ENCODE assay signal across 11 cellular contexts in the genomic region with DNA sequence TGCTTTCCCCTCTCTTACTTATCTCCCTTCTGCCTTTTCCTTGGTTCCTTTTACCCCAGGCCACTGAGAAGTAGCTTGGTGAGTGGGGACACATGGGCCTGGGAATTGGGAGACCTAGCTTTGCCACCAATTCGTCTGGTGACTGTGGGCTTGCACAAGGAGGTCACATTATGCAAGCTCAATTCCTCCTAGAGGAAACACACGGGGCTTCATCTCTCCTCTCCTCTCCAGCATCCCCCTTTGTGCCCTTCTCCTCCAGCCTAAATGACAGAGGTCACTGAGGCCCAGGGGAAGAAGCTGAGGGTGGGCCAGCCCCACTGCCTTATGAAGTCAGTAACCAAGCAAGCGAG. TPM values are rescaled to one million over a fixed set of nuclear protein-coding genes. Genes with fewer than 3 reads are reported as not detected.
DNase-seq lines count a peak whose midpoint lies in the region; ATAC-seq, FAIRE-seq and TF ChIP-seq lines count a peak whose summit lies in the region.
"Had no signal": no experiment of that assay in that cellular context is flagged by ENCODE, and none has a peak within 500 bp of the region (broad histone marks: within the 10 kb centered on the region; RNA-seq: fewer than 3 reads in every experiment).

No MANE protein-coding gene starts in this region.

- no peak overlapping the region for H3K9ac ChIP-seq in HepG2 (ENCODE audit: insufficient read depth, low read depth, low read length)

- H3K9me3 ChIP-seq in HepG2 (ENCODE audit: low read length) (no peaks in the 10 kb centered on the region), right lobe of liver (no peaks in the 10 kb centered on the region), ascending aorta (no peaks in the 10 kb centered on the region), muscle layer of duodenum (ENCODE audit: control insufficient read depth in 1 of 2, low read length in 2 of 2) (no peaks in the 10 kb centered on the region)

- peaks cover 26% of the 10 kb centered on the region for H3K4me1 ChIP-seq in HepG2 (ENCODE audit: insufficient read depth, low read length)
- peaks cover 0 to 17% (median 6%) of the 10 kb centered on the region in 4 donors for H3K4me1 ChIP-seq in right lobe of liver
- H3K4me1 ChIP-seq in ascending aorta = peaks cover 4 to 46% of the 10 kb centered on the region in 2 donors
- H3K4me1 ChIP-seq in muscle layer of duodenum (ENCODE audit: control insufficient read depth in 1 of 2, insufficient read depth in 2 of 2, low read length in 2 of 2) = peaks cover 27 to 57% of the 10 kb centered on the region in 2 donors

- H2AFZ ChIP-seq in HepG2 (ENCODE audit: low read length) = no peak overlapping the region

- DNase-seq in HepG2 (ENCODE audit: low spot score) = no peak
- no peak for DNase-seq in right lobe of liver
- no peak for DNase-seq in ascending aorta (ENCODE audit: low spot score in 2 of 2)
- no peak for DNase-seq in medulla oblongata (ENCODE audit: extremely low spot score)
- DNase-seq in posterior vena cava (ENCODE audit: low spot score) = no peak
- DNase-seq in anterior cingulate cortex (lab: John Stamatoyannopoulos, UW) = no peak
- DNase-seq: NCI-H2171 treated with DMSO at 0.1 percent for 48 hours had no signal

- BruUV-seq in HepG2 (replicated peaks; lab: Mats Ljungman, UMichigan) = TSS peak; percentile 46

- ATAC-seq in HepG2 (no peak), right lobe of liver (no peak), GM18511 (IDR thresholded peaks at IDR 0.05; ENCODE audit: unreplicated experiment) (no peak)

- intact Hi-C loops in HepG2 (cut with micrococcal nuclease; ENCODE audit: unreplicated experiment) = no loop called here
- intact Hi-C loops in right lobe of liver (cut with DNase I) = no loop called here
- intact Hi-C loops in ascending aorta (cut with DNase I) = no loop called here
- intact Hi-C loops in posterior vena cava (cut with DNase I) = loop anchor here in 1 of 2 donors (2.0 kb wide), 1 partner anchor 14 kb away; no protein-coding TSS in a partner anchor

- in situ Hi-C loops in HepG2 (cut with HindIII; ENCODE audit: extremely low pct_ligation_motif_present, low pct_unique_long_range_greater_than_20kb) = no loop called here

- TF ChIP-seq RAD21 in HepG2 (CRISPR knock-in tag; IDR thresholded peaks at IDR 0.05) = no peak

- CTCF ChIA-PET in HepG2 (lab: Yijun Ruan, JAX; ENCODE audit: low intra/inter-chr PET ratio, low total read pairs) = interaction anchor here (1.5 kb wide), 1 partner anchor 11 kb away, joined by 5 read pairs; no protein-coding TSS in a partner anchor

- no peaks in the 10 kb centered on the region for H3K36me3 ChIP-seq in HepG2 (replicated peaks in 1 of 2; ENCODE audit: control insufficient read depth in 1 of 2, insufficient read depth in 2 of 2, low read length in 2 of 2)
- no peaks in the 10 kb centered on the region for H3K36me3 ChIP-seq in right lobe of liver
- H3K36me3 ChIP-seq in ascending aorta = peaks cover 0 to 2% of the 10 kb centered on the region in 2 donors
- peaks cover 0 to 3% of the 10 kb centered on the region in 2 donors for H3K36me3 ChIP-seq in muscle layer of duodenum (ENCODE audit: control insufficient read depth in 1 of 2, insufficient read depth in 2 of 2, low read length in 2 of 2)
- H3K36me3 ChIP-seq: cardiac muscle cell had no signal

- no peak overlapping the region for H3K27ac ChIP-seq in HepG2 (ENCODE audit: extremely low read length, insufficient read depth, low read length)
- H3K27ac ChIP-seq in right lobe of liver = no peak overlapping the region
- peak overlapping the region; percentile 97 to 98 for H3K27ac ChIP-seq in ascending aorta
- peak overlapping the region; percentile 74 for H3K27ac ChIP-seq in muscle layer of duodenum (ENCODE audit: low read length)
- H3K27ac ChIP-seq: cardiac muscle cell had no signal

- H3K27me3 ChIP-seq in HepG2 (ENCODE audit: control insufficient read depth in 1 of 2, insufficient read depth in 2 of 2, low read length in 2 of 2) (peaks cover 1 to 8% of the 10 kb centered on the region in 2 experiments; a peak in 3 of 5 replicates), right lobe of liver (no peaks in the 10 kb centered on the region), ascending aorta (no peaks in the 10 kb centered on the region), muscle layer of duodenum (ENCODE audit: low read depth, low read length) (no peaks in the 10 kb centered on the region)

- no peaks in the 10 kb centered on the region for H4K20me1 ChIP-seq in HepG2 (ENCODE audit: insufficient read depth, low read length)

- POLR2A ChIA-PET in HepG2 (lab: Yijun Ruan, JAX) = interaction anchor here (1.3 to 18.5 kb wide), 2 partner anchors 10 to 18 kb away, joined by 3 to 365 read pairs; a partner anchor contains a TSS

- no peak for FAIRE-seq in HepG2 (lab: Jason Lieb, UNC)
- FAIRE-seq: keratinocyte had no signal

- H3K4me3 ChIP-seq in HepG2 (replicated peaks in 1 of 3; ENCODE audit: insufficient read depth in 1 of 3, low read depth in 2 of 3, low read length in 3 of 3) (no peak overlapping the region), right lobe of liver (no peak overlapping the region), ascending aorta (peak overlapping the region; percentile 97), muscle layer of duodenum (ENCODE audit: low read depth in 1 of 2, low read length in 2 of 2) (peak overlapping the region; percentile 33 to 56)
- H3K4me3 ChIP-seq: cardiac muscle cell had no signal

- H3K4me2 ChIP-seq in HepG2 (ENCODE audit: low read depth, low read length) = peak overlapping the region; percentile 66; the same call in 1 of the 2 replicates

- 39% methylated on average over 3 of the region's 3 CpGs for WGBS in HepG2 (ENCODE audit: low lambda C conversion rate)
- 21% methylated on average over 2 of the region's 3 CpGs for WGBS in right lobe of liver (ENCODE audit: insufficient coverage, low coverage, low lambda C conversion rate, missing lambda C conversion rate)

- no peaks in the 10 kb centered on the region for H3K79me2 ChIP-seq in HepG2 (ENCODE audit: insufficient read depth, low read length)

- TF ChIP-seq EP300 in HepG2 (IDR thresholded peaks at IDR 0.05; ENCODE audit: low read depth in 2 of 2, low read length in 2 of 2) (no peak), HepG2 (CRISPR knock-in tag; IDR thresholded peaks at IDR 0.05; ENCODE audit: borderline replicate concordance) (no peak)

- TF ChIP-seq CTCF in HepG2 (CRISPR knock-in tag; IDR thresholded peaks at IDR 0.05) (no peak), right lobe of liver (IDR thresholded peaks at IDR 0.05) (no peak), ascending aorta (IDR thresholded peaks at IDR 0.05) (no peak)

- no peak for TF ChIP-seq POLR2A in HepG2 (IDR thresholded peaks at IDR 0.05; ENCODE audit: insufficient read depth in 1 of 2, low read depth in 2 of 2, low read length in 2 of 2)
- no peak for TF ChIP-seq POLR2A in right lobe of liver (IDR thresholded peaks at IDR 0.05)

RNA-seq across cellular contexts. Expression of a gene that starts 2.2 kb away (rescaled TPM):
- total RNA-seq in HepG2 (2016; rRNA removed; fragmentation: Illumina TruSeq; extraction: Trizol) (0.48 and 0.49 TPM in 2 replicates), right lobe of liver (1 to 10 TPM in 3 of 6 experiments, under 1 TPM in 3; 0.44 to 3.8 (median 1.3) TPM), ascending aorta (32.6 TPM), posterior vena cava (10 to 100 TPM; 10.0 to 15.2 TPM)
- 0.26 and 0.40 TPM in 2 replicates for total RNA-seq in HepG2 (2016; cell fraction: cytosol; rRNA removed; fragmentation: Illumina TruSeq; extraction: Trizol; ENCODE audit: low read depth)
- 0.48 and 0.54 TPM in 2 replicates for total RNA-seq in HepG2 (2016; cell fraction: insoluble cytoplasmic fraction; rRNA removed; fragmentation: Illumina TruSeq; extraction: Trizol)
- total RNA-seq in HepG2 (2016; cell fraction: membrane; rRNA removed; fragmentation: Illumina TruSeq; extraction: Trizol) = 0.83 and 1.2 TPM in 2 replicates
- total RNA-seq in HepG2 (2016; cell fraction: nucleus; rRNA removed; fragmentation: Illumina TruSeq; extraction: Trizol) = 0.50 and 0.53 TPM in 2 replicates
- polyA plus RNA-seq in HepG2 (2011; rRNA removed) = 0.78 and 0.80 TPM in 2 replicates
- polyA plus RNA-seq in HepG2 (2011; cell fraction: cytosol; rRNA removed) = 0.76 and 1.3 TPM in 2 replicates
- 2.5 and 3.0 TPM in 2 replicates for polyA plus RNA-seq in HepG2 (2011; cell fraction: nucleus; rRNA removed)
- 0.16 and 0.44 TPM in 2 replicates for polyA plus RNA-seq in HepG2 (2012)
- polyA plus RNA-seq in HepG2 (2016; cell fraction: cytosol; fragmentation: Illumina TruSeq; extraction: Trizol; ENCODE audit: low read depth) = 0.32 and 0.45 TPM in 2 replicates
- polyA plus RNA-seq in HepG2 (2016; cell fraction: insoluble cytoplasmic fraction; fragmentation: Illumina TruSeq; extraction: Trizol; ENCODE audit: low read depth) = 0.64 and 0.76 TPM in 2 replicates
- 0.64 and 0.71 TPM in 2 replicates for polyA plus RNA-seq in HepG2 (2016; cell fraction: membrane; fragmentation: Illumina TruSeq; extraction: Trizol; ENCODE audit: low read depth)
- polyA plus RNA-seq in HepG2 (2016; cell fraction: nucleus; fragmentation: Illumina TruSeq; extraction: Trizol; ENCODE audit: insufficient read depth, low read depth) = 2.1 and 3.2 TPM in 2 replicates
- polyA minus RNA-seq in HepG2 (2011; rRNA and poly(A)+ RNA removed; ENCODE audit: low replicate concordance) = 1.7 and 8.5 TPM in 2 replicates
- 0.79 TPM in 1 of 2 replicates, not detected in the other for polyA minus RNA-seq in HepG2 (2011; cell fraction: cytosol; rRNA and poly(A)+ RNA removed)
- 0.25 and 0.26 TPM in 2 replicates for polyA minus RNA-seq in HepG2 (2011; cell fraction: nucleus; rRNA and poly(A)+ RNA removed)

RNA-seq across cellular contexts. Expression of a gene that starts 17.8 kb away (rescaled TPM):
- total RNA-seq in HepG2 (2016; rRNA removed; fragmentation: Illumina TruSeq; extraction: Trizol) (10.5 and 10.9 TPM in 2 replicates), right lobe of liver (100 to 1,000 TPM in 2 of 6 experiments, 10 to 100 TPM in 4; 70.5 to 216 (median 97.9) TPM), ascending aorta (107 TPM), posterior vena cava (10 to 100 TPM; 56.1 to 60.9 TPM)
- 5.2 and 7.4 TPM in 2 replicates for total RNA-seq in HepG2 (2016; cell fraction: cytosol; rRNA removed; fragmentation: Illumina TruSeq; extraction: Trizol; ENCODE audit: low read depth)
- total RNA-seq in HepG2 (2016; cell fraction: insoluble cytoplasmic fraction; rRNA removed; fragmentation: Illumina TruSeq; extraction: Trizol) = 9.4 and 11.7 TPM in 2 replicates
- 9.2 and 9.7 TPM in 2 replicates for total RNA-seq in HepG2 (2016; cell fraction: membrane; rRNA removed; fragmentation: Illumina TruSeq; extraction: Trizol)
- 4.2 and 8.2 TPM in 2 replicates for total RNA-seq in HepG2 (2016; cell fraction: nucleus; rRNA removed; fragmentation: Illumina TruSeq; extraction: Trizol)
- 27.4 and 35.1 TPM in 2 replicates for polyA plus RNA-seq in HepG2 (2011; rRNA removed)
- polyA plus RNA-seq in HepG2 (2011; cell fraction: cytosol; rRNA removed) = 32.2 and 49.3 TPM in 2 replicates
- polyA plus RNA-seq in HepG2 (2011; cell fraction: nucleus; rRNA removed) = 59.7 and 63.0 TPM in 2 replicates
- polyA plus RNA-seq in HepG2 (2012) = 16.6 and 24.1 TPM in 2 replicates
- polyA plus RNA-seq in HepG2 (2016; cell fraction: cytosol; fragmentation: Illumina TruSeq; extraction: Trizol; ENCODE audit: low read depth) = 5.8 and 8.7 TPM in 2 replicates
- polyA plus RNA-seq in HepG2 (2016; cell fraction: insoluble cytoplasmic fraction; fragmentation: Illumina TruSeq; extraction: Trizol; ENCODE audit: low read depth) = 10.2 and 12.5 TPM in 2 replicates
- polyA plus RNA-seq in HepG2 (2016; cell fraction: membrane; fragmentation: Illumina TruSeq; extraction: Trizol; ENCODE audit: low read depth) = 7.5 and 7.8 TPM in 2 replicates
- 12.5 and 16.3 TPM in 2 replicates for polyA plus RNA-seq in HepG2 (2016; cell fraction: nucleus; fragmentation: Illumina TruSeq; extraction: Trizol; ENCODE audit: insufficient read depth, low read depth)
- 10.3 and 10.4 TPM in 2 replicates for polyA minus RNA-seq in HepG2 (2011; rRNA and poly(A)+ RNA removed; ENCODE audit: low replicate concordance)
- polyA minus RNA-seq in HepG2 (2011; cell fraction: cytosol; rRNA and poly(A)+ RNA removed) = 10.2 and 11.6 TPM in 2 replicates
- 7.2 and 9.7 TPM in 2 replicates for polyA minus RNA-seq in HepG2 (2011; cell fraction: nucleus; rRNA and poly(A)+ RNA removed)

RNA-seq across cellular contexts. Expression of a gene that starts 20.6 kb away (rescaled TPM):
- total RNA-seq in HepG2 (2016; rRNA removed; fragmentation: Illumina TruSeq; extraction: Trizol) (6.1 and 10.1 TPM in 2 replicates), right lobe of liver (10 to 100 TPM in 2 of 6 experiments, 1 to 10 TPM in 4; 5.3 to 13.2 (median 6.2) TPM), ascending aorta (22.6 TPM), posterior vena cava (10 to 100 TPM; 10.3 to 11.4 TPM)
- total RNA-seq in HepG2 (2016; cell fraction: cytosol; rRNA removed; fragmentation: Illumina TruSeq; extraction: Trizol; ENCODE audit: low read depth) = 4.1 and 5.9 TPM in 2 replicates
- 5.8 and 13.4 TPM in 2 replicates for total RNA-seq in HepG2 (2016; cell fraction: insoluble cytoplasmic fraction; rRNA removed; fragmentation: Illumina TruSeq; extraction: Trizol)
- total RNA-seq in HepG2 (2016; cell fraction: membrane; rRNA removed; fragmentation: Illumina TruSeq; extraction: Trizol) = 4.4 and 5.5 TPM in 2 replicates
- total RNA-seq in HepG2 (2016; cell fraction: nucleus; rRNA removed; fragmentation: Illumina TruSeq; extraction: Trizol) = 14.1 and 16.4 TPM in 2 replicates
- polyA plus RNA-seq in HepG2 (2011; rRNA removed) = 14.7 and 15.7 TPM in 2 replicates
- polyA plus RNA-seq in HepG2 (2011; cell fraction: cytosol; rRNA removed) = 4.4 and 7.5 TPM in 2 replicates
- polyA plus RNA-seq in HepG2 (2011; cell fraction: nucleus; rRNA removed) = 60.6 and 87.4 TPM in 2 replicates
- 6.9 and 9.5 TPM in 2 replicates for polyA plus RNA-seq in HepG2 (2012)
- polyA plus RNA-seq in HepG2 (2016; cell fraction: cytosol; fragmentation: Illumina TruSeq; extraction: Trizol; ENCODE audit: low read depth) = 3.7 and 4.6 TPM in 2 replicates
- polyA plus RNA-seq in HepG2 (2016; cell fraction: insoluble cytoplasmic fraction; fragmentation: Illumina TruSeq; extraction: Trizol; ENCODE audit: low read depth) = 6.4 and 7.5 TPM in 2 replicates
- polyA plus RNA-seq in HepG2 (2016; cell fraction: membrane; fragmentation: Illumina TruSeq; extraction: Trizol; ENCODE audit: low read depth) = 4.8 and 5.8 TPM in 2 replicates
- polyA plus RNA-seq in HepG2 (2016; cell fraction: nucleus; fragmentation: Illumina TruSeq; extraction: Trizol; ENCODE audit: insufficient read depth, low read depth) = 61.7 and 63.7 TPM in 2 replicates
- polyA minus RNA-seq in HepG2 (2011; rRNA and poly(A)+ RNA removed; ENCODE audit: low replicate concordance) = 6.7 and 12.7 TPM in 2 replicates
- 1.9 and 4.6 TPM in 2 replicates for polyA minus RNA-seq in HepG2 (2011; cell fraction: cytosol; rRNA and poly(A)+ RNA removed)
- polyA minus RNA-seq in HepG2 (2011; cell fraction: nucleus; rRNA and poly(A)+ RNA removed) = 11.1 TPM in 2 replicates

RNA-seq across cellular contexts. Expression of a gene that starts 30.5 kb away (rescaled TPM):
- total RNA-seq in HepG2 (2016; rRNA removed; fragmentation: Illumina TruSeq; extraction: Trizol) (170 and 188 TPM in 2 replicates), right lobe of liver (100 to 1,000 TPM in 2 of 6 experiments, 10 to 100 TPM in 4; 64.2 to 102 (median 71.1) TPM), ascending aorta (113 TPM), posterior vena cava (10 to 100 TPM; 62.1 to 70.6 TPM)
- total RNA-seq in HepG2 (2016; cell fraction: cytosol; rRNA removed; fragmentation: Illumina TruSeq; extraction: Trizol; ENCODE audit: low read depth) = 49.0 and 62.5 TPM in 2 replicates
- 171 and 181 TPM in 2 replicates for total RNA-seq in HepG2 (2016; cell fraction: insoluble cytoplasmic fraction; rRNA removed; fragmentation: Illumina TruSeq; extraction: Trizol)
- 78.0 and 95.5 TPM in 2 replicates for total RNA-seq in HepG2 (2016; cell fraction: membrane; rRNA removed; fragmentation: Illumina TruSeq; extraction: Trizol)
- total RNA-seq in HepG2 (2016; cell fraction: nucleus; rRNA removed; fragmentation: Illumina TruSeq; extraction: Trizol) = 66.5 and 72.2 TPM in 2 replicates
- 149 and 173 TPM in 2 replicates for polyA plus RNA-seq in HepG2 (2011; rRNA removed)
- polyA plus RNA-seq in HepG2 (2011; cell fraction: cytosol; rRNA removed) = 212 and 274 TPM in 2 replicates
- 137 and 147 TPM in 2 replicates for polyA plus RNA-seq in HepG2 (2011; cell fraction: nucleus; rRNA removed)
- 91.5 and 93.8 TPM in 2 replicates for polyA plus RNA-seq in HepG2 (2012)
- 58.1 and 67.4 TPM in 2 replicates for polyA plus RNA-seq in HepG2 (2016; cell fraction: cytosol; fragmentation: Illumina TruSeq; extraction: Trizol; ENCODE audit: low read depth)
- 192 and 207 TPM in 2 replicates for polyA plus RNA-seq in HepG2 (2016; cell fraction: insoluble cytoplasmic fraction; fragmentation: Illumina TruSeq; extraction: Trizol; ENCODE audit: low read depth)
- 72.5 and 83.6 TPM in 2 replicates for polyA plus RNA-seq in HepG2 (2016; cell fraction: membrane; fragmentation: Illumina TruSeq; extraction: Trizol; ENCODE audit: low read depth)
- polyA plus RNA-seq in HepG2 (2016; cell fraction: nucleus; fragmentation: Illumina TruSeq; extraction: Trizol; ENCODE audit: insufficient read depth, low read depth) = 110 and 123 TPM in 2 replicates
- polyA minus RNA-seq in HepG2 (2011; rRNA and poly(A)+ RNA removed; ENCODE audit: low replicate concordance) = 209 and 295 TPM in 2 replicates
- polyA minus RNA-seq in HepG2 (2011; cell fraction: cytosol; rRNA and poly(A)+ RNA removed) = 83.6 and 84.9 TPM in 2 replicates
- 31.7 and 34.7 TPM in 2 replicates for polyA minus RNA-seq in HepG2 (2011; cell fraction: nucleus; rRNA and poly(A)+ RNA removed)

RNA-seq across cellular contexts. Expression of a gene that starts 32.7 kb away (rescaled TPM):
- total RNA-seq in HepG2 (2016; rRNA removed; fragmentation: Illumina TruSeq; extraction: Trizol) (0.81 and 1.0 TPM in 2 replicates), right lobe of liver (1 to 10 TPM in 5 of 6 experiments, under 1 TPM in 1; 0.73 to 2.7 (median 1.9) TPM), ascending aorta (0.64 TPM), posterior vena cava (1 to 10 TPM; 2.9 to 3.4 TPM)
- total RNA-seq in HepG2 (2016; cell fraction: cytosol; rRNA removed; fragmentation: Illumina TruSeq; extraction: Trizol; ENCODE audit: low read depth) = 0.44 and 0.81 TPM in 2 replicates
- 0.92 and 1.1 TPM in 2 replicates for total RNA-seq in HepG2 (2016; cell fraction: insoluble cytoplasmic fraction; rRNA removed; fragmentation: Illumina TruSeq; extraction: Trizol)
- total RNA-seq in HepG2 (2016; cell fraction: membrane; rRNA removed; fragmentation: Illumina TruSeq; extraction: Trizol) = 0.45 and 0.59 TPM in 2 replicates
- 0.50 and 0.84 TPM in 2 replicates for total RNA-seq in HepG2 (2016; cell fraction: nucleus; rRNA removed; fragmentation: Illumina TruSeq; extraction: Trizol)
- 1.8 and 2.8 TPM in 2 replicates for polyA plus RNA-seq in HepG2 (2011; rRNA removed)
- 1.3 and 2.7 TPM in 2 replicates for polyA plus RNA-seq in HepG2 (2011; cell fraction: cytosol; rRNA removed)
- 26.5 and 39.6 TPM in 2 replicates for polyA plus RNA-seq in HepG2 (2011; cell fraction: nucleus; rRNA removed)
- 0.97 and 2.1 TPM in 2 replicates for polyA plus RNA-seq in HepG2 (2012)
- 0.19 and 0.28 TPM in 2 replicates for polyA plus RNA-seq in HepG2 (2016; cell fraction: cytosol; fragmentation: Illumina TruSeq; extraction: Trizol; ENCODE audit: low read depth)
- 0.60 and 1.1 TPM in 2 replicates for polyA plus RNA-seq in HepG2 (2016; cell fraction: insoluble cytoplasmic fraction; fragmentation: Illumina TruSeq; extraction: Trizol; ENCODE audit: low read depth)
- 0.57 and 0.73 TPM in 2 replicates for polyA plus RNA-seq in HepG2 (2016; cell fraction: membrane; fragmentation: Illumina TruSeq; extraction: Trizol; ENCODE audit: low read depth)
- 2.9 and 3.4 TPM in 2 replicates for polyA plus RNA-seq in HepG2 (2016; cell fraction: nucleus; fragmentation: Illumina TruSeq; extraction: Trizol; ENCODE audit: insufficient read depth, low read depth)
- polyA minus RNA-seq in HepG2 (2011; rRNA and poly(A)+ RNA removed; ENCODE audit: low replicate concordance) = 2.2 TPM in 1 of 2 replicates, not detected in the other
- polyA minus RNA-seq in HepG2 (2011; cell fraction: cytosol; rRNA and poly(A)+ RNA removed) = 0.59 and 0.88 TPM in 2 replicates
- 2.3 and 3.4 TPM in 2 replicates for polyA minus RNA-seq in HepG2 (2011; cell fraction: nucleus; rRNA and poly(A)+ RNA removed)
- total RNA-seq: cardiac muscle cell had no signal
- polyA plus RNA-seq: keratinocyte had no signal

Comparison
In these comparisons a context has a peak if more than half of its experiments do, and no peak if none do; other contexts are left out.
1. H3K27ac ChIP-seq: peak in ascending aorta (2 of 2) and muscle layer of duodenum (single experiment); none in HepG2 (single experiment) and right lobe of liver (0 of 3).
2. H3K4me3 ChIP-seq: peak in ascending aorta (2 of 2) and muscle layer of duodenum (2 of 2); none in HepG2 (0 of 3) and right lobe of liver (0 of 3).